ENCODE assay signal across 21 cellular contexts in the genomic region with DNA sequence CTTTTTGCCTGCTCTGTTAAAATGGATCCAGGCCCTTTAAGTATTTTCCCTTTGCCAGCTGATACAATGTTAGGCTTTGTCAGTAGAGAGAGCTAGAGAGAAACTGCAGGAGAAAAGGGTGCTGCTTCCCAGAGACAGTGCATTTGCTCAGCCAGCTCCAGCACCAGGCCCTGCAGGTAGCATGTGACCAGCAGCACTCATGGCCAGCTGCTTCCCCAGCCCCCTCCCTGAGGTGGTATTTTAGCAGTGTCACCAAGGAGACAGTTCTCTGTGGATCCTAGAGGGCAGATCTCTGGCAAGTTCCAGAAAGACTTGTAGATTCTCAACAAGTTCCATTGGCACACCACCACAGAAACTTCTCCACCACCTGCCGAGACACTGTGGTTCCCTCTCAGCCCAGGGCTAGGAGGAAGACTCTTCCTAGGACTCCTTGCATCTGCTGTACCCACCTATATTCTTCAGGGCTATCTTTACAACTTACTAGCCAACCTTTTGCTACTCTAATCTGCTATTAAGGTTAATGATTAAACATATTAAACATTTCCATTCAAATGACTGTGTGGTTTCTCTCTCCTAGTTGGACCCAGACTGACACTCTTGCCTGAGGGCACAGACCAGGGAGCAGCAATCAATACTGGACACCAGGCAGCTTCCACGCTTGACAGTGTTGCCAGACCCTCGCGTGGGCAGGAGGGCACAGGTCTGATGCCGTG. TPM values are rescaled to one million over a fixed set of nuclear protein-coding genes. Genes with fewer than 3 reads are reported as not detected.
DNase-seq lines count a peak whose midpoint lies in the region; ATAC-seq, FAIRE-seq and TF ChIP-seq lines count a peak whose summit lies in the region.
"Had no signal": no experiment of that assay in that cellular context is flagged by ENCODE, and none has a peak within 500 bp of the region (broad histone marks: within the 10 kb centered on the region; RNA-seq: fewer than 3 reads in every experiment).

No MANE protein-coding gene starts in this region.

- peaks cover 19% of the 10 kb centered on the region for H3K9me3 Mint-ChIP-seq in endodermal cell

- in situ Hi-C loops in HepG2 (cut with HindIII; ENCODE audit: extremely low pct_ligation_motif_present, low pct_unique_long_range_greater_than_20kb), result no loop called here

- H3K36me3 ChIP-seq in right lobe of liver (no peaks in the 10 kb centered on the region), HepG2 (replicated peaks in 1 of 2; ENCODE audit: control insufficient read depth in 1 of 2, insufficient read depth in 2 of 2, low read length in 2 of 2) (no peaks in the 10 kb centered on the region), endodermal cell (ENCODE audit: control insufficient read depth, insufficient read depth, low read length) (no peaks in the 10 kb centered on the region), mucosa of descending colon (ENCODE audit: low read depth) (no peaks in the 10 kb centered on the region)
- H3K36me3 ChIP-seq: BLaER1 had no signal

- no peak for TF ChIP-seq EP300 in HepG2 (IDR thresholded peaks at IDR 0.05; ENCODE audit: low read depth in 2 of 2, low read length in 2 of 2)
- no peak for TF ChIP-seq EP300 in HepG2 (CRISPR knock-in tag; IDR thresholded peaks at IDR 0.05; ENCODE audit: borderline replicate concordance)

- no peak for TF ChIP-seq RAD21 in HepG2 (CRISPR knock-in tag; IDR thresholded peaks at IDR 0.05)

- H3K27ac ChIP-seq in right lobe of liver (no peak overlapping the region), HepG2 (ENCODE audit: extremely low read length, insufficient read depth, low read length) (no peak overlapping the region), endodermal cell (ENCODE audit: low read depth, low read length) (no peak overlapping the region)
- H3K27ac ChIP-seq: BLaER1 had no signal

- peak in 3 of 4 donors; percentile 29 to 44 (median 43) for ATAC-seq in right lobe of liver
- ATAC-seq in HepG2, result no peak
- peak; percentile 77 for ATAC-seq in mucosa of descending colon
- no peak for ATAC-seq in HG03097 (IDR thresholded peaks at IDR 0.05; ENCODE audit: low FRiP score, unreplicated experiment)

- peaks cover 8% of the 10 kb centered on the region for H3K27me3 Mint-ChIP-seq in endodermal cell (ENCODE audit: insufficient read depth)
- H3K27me3 Mint-ChIP-seq: CD4-positive, CD25-positive, alpha-beta regulatory T cell had no signal

- no peaks in the 10 kb centered on the region for H3K36me3 Mint-ChIP-seq in endodermal cell (ENCODE audit: low read depth)
- H3K36me3 Mint-ChIP-seq: CD4-positive, CD25-positive, alpha-beta regulatory T cell had no signal

- intact Hi-C loops in right lobe of liver (cut with DNase I) (no loop called here), HepG2 (cut with micrococcal nuclease; ENCODE audit: unreplicated experiment) (no loop called here), mucosa of descending colon (cut with DNase I, micrococcal nuclease) (no loop called here)

- TF ChIP-seq CTCF in right lobe of liver (IDR thresholded peaks at IDR 0.05), result no peak
- no peak for TF ChIP-seq CTCF in HepG2 (CRISPR knock-in tag; IDR thresholded peaks at IDR 0.05)
- TF ChIP-seq CTCF in endodermal cell (conservative IDR thresholded peaks at IDR 0.05), result no peak
- TF ChIP-seq CTCF in mucosa of descending colon (IDR thresholded peaks at IDR 0.05), result no peak

- H3K9ac ChIP-seq in HepG2 (ENCODE audit: insufficient read depth, low read depth, low read length) (no peak overlapping the region), endodermal cell (ENCODE audit: extremely low read depth, low read length, poor library complexity, severe bottlenecking) (no peak overlapping the region)
- H3K9ac ChIP-seq: BLaER1 had no signal

- H3K4me1 Mint-ChIP-seq in endodermal cell, result no peaks in the 10 kb centered on the region

- H3K9me3 ChIP-seq in right lobe of liver (peaks cover 0 to 2% (median 0%) of the 10 kb centered on the region in 4 donors), HepG2 (ENCODE audit: low read length) (peaks cover 9% of the 10 kb centered on the region), endodermal cell (ENCODE audit: control insufficient read depth, low read length) (peaks cover 21% of the 10 kb centered on the region), mucosa of descending colon (peaks cover 16% of the 10 kb centered on the region)

- no peaks in the 10 kb centered on the region for H3K4me1 ChIP-seq in right lobe of liver
- H3K4me1 ChIP-seq in HepG2 (ENCODE audit: insufficient read depth, low read length), result no peaks in the 10 kb centered on the region
- H3K4me1 ChIP-seq in endodermal cell (ENCODE audit: control insufficient read depth, insufficient read depth, low read length), result no peaks in the 10 kb centered on the region
- no peaks in the 10 kb centered on the region for H3K4me1 ChIP-seq in mucosa of descending colon (ENCODE audit: low read depth)

- no peak overlapping the region for H3K27ac Mint-ChIP-seq in endodermal cell
- H3K27ac Mint-ChIP-seq: CD4-positive, CD25-positive, alpha-beta regulatory T cell had no signal

- no TSS peak for BruUV-seq in HepG2 (replicated peaks; lab: Mats Ljungman, UMichigan)

- WGBS in right lobe of liver (ENCODE audit: insufficient coverage, low coverage, low lambda C conversion rate, missing lambda C conversion rate), result 56% methylated on average over 4 of the region's 5 CpGs
- WGBS in HepG2 (ENCODE audit: low lambda C conversion rate), result 5% methylated on average over 5 of the region's 5 CpGs
- 88 to 91% methylated on average over 4 to 5 of the region's 5 CpGs for WGBS in endodermal cell (ENCODE audit: insufficient coverage in 1 of 2, insufficient read length in 1 of 2), 2 experiments

- no peak for TF ChIP-seq POLR2A in right lobe of liver (IDR thresholded peaks at IDR 0.05)
- no peak for TF ChIP-seq POLR2A in HepG2 (IDR thresholded peaks at IDR 0.05; ENCODE audit: insufficient read depth in 1 of 2, low read depth in 2 of 2, low read length in 2 of 2)

- DNase-seq in right lobe of liver (no peak), HepG2 (ENCODE audit: low spot score) (no peak), endodermal cell (no peak), mucosa of descending colon (no peak), DMS79 (lab: John Stamatoyannopoulos, UW) (no peak), NCI-H510A treated with DMSO at 0.1 percent for 48 hours (lab: John Stamatoyannopoulos, UW) (no peak)
- DNase-seq in stimulated activated naive CD4-positive, alpha-beta T cell (lab: John Stamatoyannopoulos, UW), result no peak
- DNase-seq: CD4-positive, CD25-positive, alpha-beta regulatory T cell; DND-41; HCEC 1CT; Kasumi-1; MG63; NCI-H2029; NCI-H446 treated with DMSO at 0.1 percent for 48 hours; NCI-H526 treated with DMSO at 0.1 percent for 48 hours; Right ventricle myocardium superior; RPMI8226 had no signal

- CTCF ChIA-PET in HepG2 (lab: Yijun Ruan, JAX; ENCODE audit: low intra/inter-chr PET ratio, low total read pairs), result no interaction called here

- no peaks in the 10 kb centered on the region for H4K20me1 ChIP-seq in HepG2 (ENCODE audit: insufficient read depth, low read length)
- H4K20me1 ChIP-seq: BLaER1 had no signal

- no peaks in the 10 kb centered on the region for H3K79me2 ChIP-seq in HepG2 (ENCODE audit: insufficient read depth, low read length)

- POLR2A ChIA-PET in HepG2 (lab: Yijun Ruan, JAX), result no interaction called here

- FAIRE-seq in HepG2 (lab: Jason Lieb, UNC), result no peak
- FAIRE-seq: GM12892, H1 had no signal

- H3K27me3 ChIP-seq in right lobe of liver (no peaks in the 10 kb centered on the region), HepG2 (ENCODE audit: control insufficient read depth in 1 of 2, insufficient read depth in 2 of 2, low read length in 2 of 2) (peaks cover 0 to 21% of the 10 kb centered on the region in 2 experiments; a peak in 2 of 5 replicates), endodermal cell (ENCODE audit: control insufficient read depth, insufficient read depth, low read length, poor library complexity, severe bottlenecking) (no peaks in the 10 kb centered on the region)
- H3K27me3 ChIP-seq: BLaER1, MG63 had no signal

- no peak overlapping the region for H3K4me3 Mint-ChIP-seq in endodermal cell
- H3K4me3 Mint-ChIP-seq: CD4-positive, CD25-positive, alpha-beta regulatory T cell had no signal

- no peak overlapping the region for H2AFZ ChIP-seq in HepG2 (ENCODE audit: low read length)

- H3K4me3 ChIP-seq in right lobe of liver (no peak overlapping the region), HepG2 (replicated peaks in 1 of 3; ENCODE audit: insufficient read depth in 1 of 3, low read depth in 2 of 3, low read length in 3 of 3) (no peak overlapping the region), endodermal cell (ENCODE audit: low read length) (peak overlapping the region; percentile 15), mucosa of descending colon (no peak overlapping the region)
- H3K4me3 ChIP-seq: BLaER1, MG63 had no signal

- H3K4me2 ChIP-seq in HepG2 (ENCODE audit: low read depth, low read length), result no peak overlapping the region
- H3K4me2 ChIP-seq: BLaER1 had no signal

RNA-seq across cellular contexts. Expression of a gene that starts 35.7 kb away (rescaled TPM):
- total RNA-seq in right lobe of liver (1 to 10 TPM in 1 of 6 experiments, under 1 TPM in 3, not detected in 2; 0.06 to 1.3 (median 0.48) TPM), HepG2 (2016; rRNA removed; fragmentation: Illumina TruSeq; extraction: Trizol) (not detected in 2 replicates), endodermal cell (under 1 TPM in 1 of 2 donors, not detected in 1; 0.46 TPM), mucosa of descending colon (under 1 TPM; 0.20 to 0.89 (median 0.66) TPM)
- not detected in 2 replicates for total RNA-seq in HepG2 (2016; cell fraction: cytosol; rRNA removed; fragmentation: Illumina TruSeq; extraction: Trizol; ENCODE audit: low read depth)
- not detected in 2 replicates for total RNA-seq in HepG2 (2016; cell fraction: insoluble cytoplasmic fraction; rRNA removed; fragmentation: Illumina TruSeq; extraction: Trizol)
- not detected in 2 replicates for total RNA-seq in HepG2 (2016; cell fraction: membrane; rRNA removed; fragmentation: Illumina TruSeq; extraction: Trizol)
- not detected in 2 replicates for total RNA-seq in HepG2 (2016; cell fraction: nucleus; rRNA removed; fragmentation: Illumina TruSeq; extraction: Trizol)
- polyA plus RNA-seq in HepG2 (2011; rRNA removed), result not detected in 2 replicates
- polyA plus RNA-seq in HepG2 (2011; cell fraction: cytosol; rRNA removed), result not detected in 2 replicates
- polyA plus RNA-seq in HepG2 (2011; cell fraction: nucleus; rRNA removed), result not detected in 2 replicates
- not detected in 2 replicates for polyA plus RNA-seq in HepG2 (2012)
- polyA plus RNA-seq in HepG2 (2016; cell fraction: cytosol; fragmentation: Illumina TruSeq; extraction: Trizol; ENCODE audit: low read depth), result not detected in 2 replicates
- polyA plus RNA-seq in HepG2 (2016; cell fraction: insoluble cytoplasmic fraction; fragmentation: Illumina TruSeq; extraction: Trizol; ENCODE audit: low read depth), result not detected in 2 replicates
- polyA plus RNA-seq in HepG2 (2016; cell fraction: membrane; fragmentation: Illumina TruSeq; extraction: Trizol; ENCODE audit: low read depth), result not detected in 2 replicates
- polyA plus RNA-seq in HepG2 (2016; cell fraction: nucleus; fragmentation: Illumina TruSeq; extraction: Trizol; ENCODE audit: insufficient read depth, low read depth), result not detected in 2 replicates
- polyA minus RNA-seq in HepG2 (2011; rRNA and poly(A)+ RNA removed; ENCODE audit: low replicate concordance), result 6.1 TPM in 1 of 2 replicates, not detected in the other
- polyA minus RNA-seq in HepG2 (2011; cell fraction: cytosol; rRNA and poly(A)+ RNA removed), result not detected in 2 replicates
- polyA minus RNA-seq in HepG2 (2011; cell fraction: nucleus; rRNA and poly(A)+ RNA removed), result not detected in 2 replicates
- 4.6 TPM for polyA plus RNA-seq in endodermal cell (2013, experiment 1 of 2)
- polyA plus RNA-seq in endodermal cell (2013, experiment 2 of 2), result 5.9 TPM

Comparison
In these comparisons a context has a peak if more than half of its experiments do, and no peak if none do; other contexts are left out.
1. ATAC-seq: peak in right lobe of liver (3 of 4) and mucosa of descending colon (single experiment); none in HepG2 (single experiment) and HG03097 (single experiment).